Comparison of ENCODE assay signal across 1 cellular context in genomic region chr10:110873951-110874350, GRCh38.
A peak's percentile ranks its signal among the peaks of the same experiment; 100 is the strongest.
TF ChIP-seq lines count a peak whose summit lies in the region.

No MANE protein-coding gene starts in this region.

TF ChIP-seq in K562, 482 proteins besides CTCF, POLR2A, EP300 and RAD21:
- no peak for TF ChIP-seq PYGO2 (tag; IDR thresholded peaks at IDR 0.05)
- no peak for TF ChIP-seq SETDB1 (IDR thresholded peaks at IDR 0.05; ENCODE audit: low read length)
- TF ChIP-seq ZNF592 (IDR thresholded peaks at IDR 0.05), result no peak
- TF ChIP-seq IRF1 (CRISPR knock-in tag; IDR thresholded peaks at IDR 0.05; ENCODE audit: borderline replicate concordance), result no peak
- TF ChIP-seq DPF2 (IDR thresholded peaks at IDR 0.05), result no peak
- no peak for TF ChIP-seq AFF4 (CRISPR knock-in tag; IDR thresholded peaks at IDR 0.05)
- peak; percentile 41 for TF ChIP-seq ZFP36 (IDR thresholded peaks at IDR 0.05; ENCODE audit: low read depth, low read length, partially characterized antibody)
- TF ChIP-seq BRD9 (IDR thresholded peaks at IDR 0.05; ENCODE audit: low read depth, partially characterized antibody), result no peak
- no peak for TF ChIP-seq HNRNPLL (IDR thresholded peaks at IDR 0.05; ENCODE audit: low read depth, low read length, poor library complexity, severe bottlenecking)
- TF ChIP-seq NELFE (IDR thresholded peaks at IDR 0.05; ENCODE audit: insufficient read depth, insufficient read length), result no peak
- peak; percentile 27; the same call in 1 of the 2 replicates for TF ChIP-seq ADNP (tag; IDR thresholded peaks at IDR 0.05)
- no peak for TF ChIP-seq TGIF2 (CRISPR knock-in tag; IDR thresholded peaks at IDR 0.05)
- no peak for TF ChIP-seq ZNF764 (CRISPR knock-in tag; IDR thresholded peaks at IDR 0.05; ENCODE audit: low read depth)
- TF ChIP-seq ZBED1 (IDR thresholded peaks at IDR 0.05), result no peak
- peak; percentile 14 for TF ChIP-seq RBM25 (IDR thresholded peaks at IDR 0.05; ENCODE audit: low read depth, low read length, severe bottlenecking)
- TF ChIP-seq ZNF589 (CRISPR knock-in tag; IDR thresholded peaks at IDR 0.05; ENCODE audit: low read depth), result no peak
- no peak for TF ChIP-seq HMGXB4 (CRISPR knock-in tag; IDR thresholded peaks at IDR 0.05)
- TF ChIP-seq GTF2F1 (IDR thresholded peaks at IDR 0.05; ENCODE audit: low read depth, low read length), result no peak
- no peak for TF ChIP-seq RBM15 (IDR thresholded peaks at IDR 0.05; ENCODE audit: insufficient read depth, low read length)
- TF ChIP-seq ZNF232 (CRISPR knock-in tag; IDR thresholded peaks at IDR 0.05), result no peak
- no peak for TF ChIP-seq MITF (IDR thresholded peaks at IDR 0.05)
- no peak for TF ChIP-seq SMARCA4 (IDR thresholded peaks at IDR 0.05)
- no peak for TF ChIP-seq STAT5B (CRISPR knock-in tag; IDR thresholded peaks at IDR 0.05)
TF ChIP-seq in K562: peak in this region for 3.
